ENCODE assay signal across 17 cellular contexts in the genomic region with DNA sequence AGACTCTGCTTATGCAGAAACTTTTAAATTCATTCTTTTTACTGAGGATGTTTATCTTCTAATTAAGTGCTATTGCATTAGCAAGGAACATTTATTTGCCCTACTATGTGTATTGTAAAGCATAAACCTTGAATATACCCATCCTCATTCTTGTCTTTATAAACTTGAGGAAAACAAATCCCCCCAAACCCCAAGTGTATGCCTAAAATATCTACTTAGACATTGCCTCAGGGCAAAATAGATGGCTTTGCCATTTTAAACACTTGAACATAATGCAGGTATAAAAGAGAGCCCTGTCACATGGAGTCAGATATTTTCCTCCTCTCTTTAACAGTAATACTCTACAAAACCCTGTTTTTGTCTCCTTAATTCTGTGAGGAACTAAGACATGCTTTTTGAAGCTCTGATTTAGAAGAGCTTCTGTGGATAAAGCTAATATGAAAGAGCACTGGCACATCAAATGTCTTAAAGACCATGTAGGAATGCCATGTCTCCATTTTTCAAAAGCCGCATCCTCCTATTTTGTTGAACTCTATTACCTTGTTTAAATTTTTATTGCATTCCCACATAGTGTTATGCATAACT.
"Had no signal": no experiment of that assay in that cellular context is flagged by ENCODE, and none has a peak within 500 bp of the region (broad histone marks: within the 10 kb centered on the region; RNA-seq: fewer than 3 reads in every experiment).

No MANE protein-coding gene starts in this region.

- DNase-seq: nephron progenitor cell; nucleus accumbens; pancreas; right cardiac atrium; right lobe of liver; sigmoid colon; small intestine; stimulated activated CD4-positive, alpha-beta T cell treated with anti-CD3 and anti-CD28 coated beads, Interleukin-15, amount 100 ng/mL, for 24 hours; stimulated activated CD4-positive, alpha-beta T cell treated with anti-CD3 and anti-CD28 coated beads, Interleukin-2, amount 100 ng/mL, for 24 hours; stimulated activated CD4-positive, alpha-beta T cell treated with anti-CD3 and anti-CD28 coated beads, Interleukin-2, amount 100 ng/mL, for 48 hours; stimulated activated CD4-positive, alpha-beta T cell treated with anti-CD3 and anti-CD28 coated beads, Interleukin-4, amount 100 ng/mL, for 24 hours; stimulated activated naive B cell treated with anti-CD40 and anti-IgM and Interleukin-4, amounts not matched to agents 10 μg/mL and 1 μg/mL and 100 μg/mL, for 72 hours; stimulated activated naive CD4-positive, alpha-beta T cell treated with Interleukin-2 at 50 U/mL for 16 hours; stomach; thyroid gland; trophoblast cell; upper lobe of left lung had no signal
